ENCODE assay signal across 15 cellular contexts in genomic region chr20:31474097-31474436, GRCh38. TPM values are rescaled to one million over a fixed set of nuclear protein-coding genes. Genes with fewer than 3 reads are reported as not detected.
DNase-seq lines count a peak whose midpoint lies in the region; ATAC-seq and TF ChIP-seq lines count a peak whose summit lies in the region.
"Had no signal": no experiment of that assay in that cellular context is flagged by ENCODE, and none has a peak within 500 bp of the region (broad histone marks: within the 10 kb centered on the region; RNA-seq: fewer than 3 reads in every experiment).

No MANE protein-coding gene starts in this region.

- H3K36me3 ChIP-seq in colonic mucosa (no peaks in the 10 kb centered on the region), upper lobe of left lung (no peaks in the 10 kb centered on the region)

- H3K9me3 ChIP-seq in colonic mucosa: no peaks in the 10 kb centered on the region
- H3K9me3 ChIP-seq in upper lobe of left lung: no peaks in the 10 kb centered on the region

- peaks cover 16% of the 10 kb centered on the region for H3K4me1 Mint-ChIP-seq in memory B cell
- H3K4me1 Mint-ChIP-seq: nephron had no signal

- H3K27ac ChIP-seq in colonic mucosa: no peak overlapping the region
- no peak overlapping the region for H3K27ac ChIP-seq in upper lobe of left lung

- intact Hi-C loops in colonic mucosa (cut with DNase I): no loop called here

- TF ChIP-seq POLR2A in upper lobe of left lung (IDR thresholded peaks at IDR 0.05): no peak

- H3K9me3 Mint-ChIP-seq in memory B cell: peaks cover 2% of the 10 kb centered on the region

- H3K4me3 ChIP-seq in colonic mucosa (no peak overlapping the region), upper lobe of left lung (no peak overlapping the region)

- DNase-seq in SIG-M5 treated with dmso at 0.1 percent for 504 hours (lab: John Stamatoyannopoulos, UW; ENCODE audit: unreplicated experiment) (peak; percentile 60), SIG-M5 (lab: John Stamatoyannopoulos, UW) (no peak), memory B cell (ENCODE audit: low spot score in 2 of 2) (no peak), dermis blood vessel endothelial cell (no peak), colonic mucosa (no peak), upper lobe of left lung (no peak)
- DNase-seq: activated naive CD4-positive, alpha-beta T cell treated with Interleukin-2 at 50 U/mL for 16 hours; NCI-H2107; SHP77; stimulated activated CD8-positive, alpha-beta memory T cell treated with anti-CD3 and anti-CD28 coated beads, Interleukin-4, amount 100 ng/mL, for 48 hours had no signal

- peaks cover 18% of the 10 kb centered on the region for H3K27me3 Mint-ChIP-seq in memory B cell

- ATAC-seq in GM21529 (IDR thresholded peaks at IDR 0.05; ENCODE audit: unreplicated experiment) (peak; percentile 80), HG03521 (IDR thresholded peaks at IDR 0.05; ENCODE audit: unreplicated experiment) (peak; percentile 59), memory B cell (ENCODE audit: low read depth) (peak; percentile 52), upper lobe of left lung (ENCODE audit: low FRiP score in 2 of 2) (no peak)

- H3K4me3 Mint-ChIP-seq in memory B cell: peak overlapping the region; percentile 9
- H3K4me3 Mint-ChIP-seq: nephron had no signal

- 35 to 80% methylated on average over 1 to 2 of the region's 2 CpGs for WGBS in upper lobe of left lung, 2 donors

- peaks cover 2% of the 10 kb centered on the region for H3K36me3 Mint-ChIP-seq in memory B cell

- TF ChIP-seq CTCF in colonic mucosa (IDR thresholded peaks at IDR 0.05) (no peak), upper lobe of left lung (IDR thresholded peaks at IDR 0.05) (no peak)

- H3K27ac Mint-ChIP-seq in memory B cell: no peak overlapping the region
- H3K27ac Mint-ChIP-seq: nephron had no signal

- no peak for TF ChIP-seq EP300 in upper lobe of left lung (IDR thresholded peaks at IDR 0.05)

- H3K27me3 ChIP-seq in colonic mucosa: no peaks in the 10 kb centered on the region
- peaks cover 0 to 13% (median 4%) of the 10 kb centered on the region in 4 donors for H3K27me3 ChIP-seq in upper lobe of left lung

- H3K4me1 ChIP-seq in colonic mucosa (no peaks in the 10 kb centered on the region), upper lobe of left lung (peaks cover 8 to 19% (median 10%) of the 10 kb centered on the region in 4 donors)

- H3K9ac ChIP-seq in colonic mucosa (ENCODE audit: low read depth in 2 of 2, low read length in 2 of 2): no peak overlapping the region

RNA-seq across cellular contexts. Expression of gene DEFB124, which starts 0.9 kb away (rescaled TPM):
- total RNA-seq in dermis blood vessel endothelial cell: not detected in 2 replicates
- not detected for total RNA-seq in colonic mucosa
- not detected for total RNA-seq in upper lobe of left lung
- total RNA-seq: A172, kidney epithelial cell had no signal

RNA-seq across cellular contexts. Expression of gene REM1, which starts 1.0 kb away (rescaled TPM):
- total RNA-seq in dermis blood vessel endothelial cell: not detected in 2 replicates
- total RNA-seq in colonic mucosa: under 1 TPM; 0.32 to 0.44 TPM
- total RNA-seq in upper lobe of left lung: 1 to 10 TPM in 5 of 6 donors, under 1 TPM in 1; 0.30 to 9.5 (median 2.2) TPM
- total RNA-seq: A172, kidney epithelial cell had no signal

RNA-seq across cellular contexts. Expression of gene DEFB123, which starts 33.6 kb away (rescaled TPM):
- total RNA-seq in dermis blood vessel endothelial cell: not detected in 2 replicates
- not detected for total RNA-seq in colonic mucosa
- not detected for total RNA-seq in upper lobe of left lung
- total RNA-seq: A172, kidney epithelial cell had no signal

RNA-seq across cellular contexts. Expression of gene HM13, which starts 40.2 kb away (rescaled TPM):
- total RNA-seq in dermis blood vessel endothelial cell (44.9 and 74.1 TPM in 2 replicates), colonic mucosa (100 to 1,000 TPM; 107 to 179 TPM), upper lobe of left lung (100 to 1,000 TPM in 2 of 6 donors, 10 to 100 TPM in 4; 58.7 to 186 (median 81.6) TPM)

Comparison
In these comparisons a context has a peak if more than half of its experiments do, and no peak if none do; other contexts are left out.
1. ATAC-seq: peak in GM21529 (single experiment), HG03521 (single experiment) and memory B cell (single experiment); none in upper lobe of left lung (0 of 2).